Comparison of ENCODE assay signal across 18 cellular contexts in genomic region chr4:121226362-121226761, GRCh38.
DNase-seq lines count a peak whose midpoint lies in the region; ATAC-seq and TF ChIP-seq lines count a peak whose summit lies in the region.
"Had no signal": no experiment of that assay in that cellular context is flagged by ENCODE, and none has a peak within 500 bp of the region (broad histone marks: within the 10 kb centered on the region; RNA-seq: fewer than 3 reads in every experiment).

No MANE protein-coding gene starts in this region.

- no peak overlapping the region for H3K14ac ChIP-seq in neuronal stem cell (ENCODE audit: low read length)

- H3K79me1 ChIP-seq in neuronal stem cell (ENCODE audit: low read depth, low read length) = no peaks in the 10 kb centered on the region

- no peaks in the 10 kb centered on the region for H3K27me3 Mint-ChIP-seq in activated CD8-positive, alpha-beta memory T cell treated with anti-CD3 and anti-CD28 coated beads, Interleukin-2, amount 10 ng/mL, durations not matched to agents 7 days and 5 days

- TF ChIP-seq CTCF in Loucy (conservative IDR thresholded peaks at IDR 0.05; ENCODE audit: low read length) (no peak), astrocyte of the spinal cord (IDR thresholded peaks at IDR 0.05; ENCODE audit: low read depth, low read length) (no peak)

- H3K9me3 ChIP-seq in Loucy (ENCODE audit: insufficient read depth, low read depth, low read length) = no peaks in the 10 kb centered on the region
- H3K9me3 ChIP-seq in neuronal stem cell (replicated peaks in 1 of 2; ENCODE audit: control insufficient read depth in 2 of 2, insufficient read depth in 1 of 2, low read depth in 1 of 2, low read length in 2 of 2) = no peaks in the 10 kb centered on the region
- H3K9me3 ChIP-seq: esophagus muscularis mucosa had no signal

- H3K4me3 ChIP-seq in Loucy (ENCODE audit: low read length, poor library complexity, severe bottlenecking) = no peak overlapping the region
- no peak overlapping the region for H3K4me3 ChIP-seq in astrocyte of the spinal cord (ENCODE audit: low read depth, low read length)
- no peak overlapping the region for H3K4me3 ChIP-seq in neuronal stem cell (ENCODE audit: low read length in 2 of 2)
- H3K4me3 ChIP-seq: esophagus muscularis mucosa had no signal

- in situ Hi-C loops in astrocyte of the spinal cord (cut with HindIII; ENCODE audit: low sequenced_read_pairs) = no loop called here

- no peak overlapping the region for H3K18ac ChIP-seq in neuronal stem cell (ENCODE audit: low read length)

- H2BK12ac ChIP-seq in neuronal stem cell (ENCODE audit: low read length) = no peak overlapping the region

- H3K4ac ChIP-seq in neuronal stem cell (ENCODE audit: low read length) = no peak overlapping the region

- H3K4me1 Mint-ChIP-seq in activated CD8-positive, alpha-beta memory T cell treated with anti-CD3 and anti-CD28 coated beads, Interleukin-2, amount 10 ng/mL, durations not matched to agents 7 days and 5 days = peaks cover 55% of the 10 kb centered on the region
- H3K4me1 Mint-ChIP-seq: neural crest cell had no signal

- no peak overlapping the region for H4K8ac ChIP-seq in neuronal stem cell (ENCODE audit: low read depth, low read length)

- H3K4me2 ChIP-seq in Loucy (ENCODE audit: low read depth, low read length, poor library complexity, severe bottlenecking) (no peak overlapping the region), neuronal stem cell (ENCODE audit: insufficient read depth, low read length, poor library complexity, severe bottlenecking) (no peak overlapping the region)

- no peaks in the 10 kb centered on the region for H3F3A ChIP-seq in Loucy (ENCODE audit: low read depth)

- H3K23ac ChIP-seq in neuronal stem cell (ENCODE audit: low read depth, low read length, poor library complexity) = no peak overlapping the region

- peaks cover 5% of the 10 kb centered on the region for H3K36me3 Mint-ChIP-seq in activated CD8-positive, alpha-beta memory T cell treated with anti-CD3 and anti-CD28 coated beads, Interleukin-2, amount 10 ng/mL, durations not matched to agents 7 days and 5 days

- H3K9ac ChIP-seq in Loucy (ENCODE audit: low read depth, low read length, poor library complexity, severe bottlenecking) (no peak overlapping the region), neuronal stem cell (ENCODE audit: low read depth, low read length, poor library complexity) (no peak overlapping the region)

- no peaks in the 10 kb centered on the region for H3K9me3 Mint-ChIP-seq in activated CD8-positive, alpha-beta memory T cell treated with anti-CD3 and anti-CD28 coated beads, Interleukin-2, amount 10 ng/mL, durations not matched to agents 7 days and 5 days (ENCODE audit: low read depth)
- H3K9me3 Mint-ChIP-seq: H9, neural crest cell had no signal

- H3K27ac Mint-ChIP-seq in activated CD8-positive, alpha-beta memory T cell treated with anti-CD3 and anti-CD28 coated beads, Interleukin-2, amount 10 ng/mL, durations not matched to agents 7 days and 5 days = peak overlapping the region; percentile 99

- H3K79me2 ChIP-seq in Loucy (ENCODE audit: insufficient read depth, low read length) = no peaks in the 10 kb centered on the region

- H2AK5ac ChIP-seq in neuronal stem cell (ENCODE audit: low read depth, low read length) = no peak overlapping the region

- CTCF ChIA-PET in activated CD8-positive, alpha-beta memory T cell treated with anti-CD3 and anti-CD28 coated beads, Interleukin-2, amount 10 ng/mL, durations not matched to agents 7 days and 5 days (lab: Charles Lee) = interaction anchor here (1.0 to 8.0 kb wide), 4 partner anchors 26 to 34 kb away, joined by 3 to 60 read pairs (median 14); no protein-coding TSS in a partner anchor

- H2BK5ac ChIP-seq in neuronal stem cell (ENCODE audit: low read length) = no peak overlapping the region

- H3K27me3 ChIP-seq in Loucy (ENCODE audit: insufficient read depth, low read length, poor library complexity, severe bottlenecking) (no peaks in the 10 kb centered on the region), neuronal stem cell (ENCODE audit: control insufficient read depth in 3 of 3, insufficient read depth in 3 of 3, low read depth in 1 of 3, low read length in 3 of 3) (no peaks in the 10 kb centered on the region)

- no peak for DNase-seq in activated CD8-positive, alpha-beta memory T cell treated with anti-CD3 and anti-CD28 coated beads, Interleukin-2, amount 10 ng/mL, durations not matched to agents 7 days and 5 days
- no peak for DNase-seq in activated CD8-positive, alpha-beta memory T cell treated with anti-CD3 and anti-CD28 coated beads for 24 hours
- DNase-seq in astrocyte of the spinal cord (ENCODE audit: low read depth, low spot score) (peak; percentile 10), neuronal stem cell (ENCODE audit: low spot score) (no peak), NCI-H1436 treated with DMSO at 0.1 percent for 48 hours (lab: John Stamatoyannopoulos, UW) (no peak), NCI-H128 (lab: John Stamatoyannopoulos, UW; ENCODE audit: unreplicated experiment) (no peak)
- DNase-seq: ACHN; activated CD4-positive, alpha-beta T cell treated with anti-CD3 and anti-CD28 coated beads, Interleukin-2, amount 50 U/mL, for 48 hours; activated naive CD4-positive, alpha-beta T cell treated with Interleukin-2 at 50 U/mL for 16 hours; glutamatergic neuron; H9; NCI-H1694; NCI-H510A; substantia nigra had no signal

- H3K9me2 ChIP-seq in Loucy (replicated peaks; ENCODE audit: low read depth, low read length) = no peaks in the 10 kb centered on the region

- ATAC-seq in activated CD8-positive, alpha-beta memory T cell treated with anti-CD3 and anti-CD28 coated beads, Interleukin-2, amount 10 ng/mL, durations not matched to agents 7 days and 5 days = peak; percentile 23
- ATAC-seq in HG03159 (IDR thresholded peaks at IDR 0.05; ENCODE audit: unreplicated experiment) = no peak

- WGBS in neuronal stem cell (ENCODE audit: extremely low coverage in 2 of 2, insufficient read length in 2 of 2, insufficient replicate concordance in 1 of 2), 2 donors = no CpG with 5 or more reads among the region's 4 CpGs

- no peaks in the 10 kb centered on the region for H3K4me1 ChIP-seq in Loucy (ENCODE audit: insufficient read depth, low read length, poor library complexity, severe bottlenecking)
- H3K4me1 ChIP-seq in neuronal stem cell (ENCODE audit: control insufficient read depth in 2 of 2, insufficient read depth in 1 of 2, low read depth in 1 of 2, low read length in 2 of 2) = peaks cover 1 to 3% of the 10 kb centered on the region in 2 donors
- H3K4me1 ChIP-seq: esophagus muscularis mucosa had no signal

- H3K36me3 ChIP-seq in Loucy (ENCODE audit: insufficient read depth, low read length) = no peaks in the 10 kb centered on the region
- H3K36me3 ChIP-seq in neuronal stem cell (replicated peaks in 1 of 2; ENCODE audit: control insufficient read depth in 2 of 2, insufficient read depth in 2 of 2, low read length in 2 of 2) = no peaks in the 10 kb centered on the region
- H3K36me3 ChIP-seq: esophagus muscularis mucosa had no signal

- no peak overlapping the region for H2BK120ac ChIP-seq in neuronal stem cell (ENCODE audit: low read depth, low read length)

- no peak overlapping the region for H2BK15ac ChIP-seq in neuronal stem cell (ENCODE audit: low read length)

- H3K27ac ChIP-seq in neuronal stem cell (replicated peaks; ENCODE audit: low read length) = no peak overlapping the region
- H3K27ac ChIP-seq: esophagus muscularis mucosa had no signal

- H4K91ac ChIP-seq in neuronal stem cell (ENCODE audit: low read depth, low read length, poor library complexity) = no peak overlapping the region

- H2AFZ ChIP-seq in Loucy (ENCODE audit: low read length) = peak overlapping the region; percentile 21; the same call in 1 of the 2 replicates
- H2AFZ ChIP-seq in neuronal stem cell (ENCODE audit: low read length) = peak overlapping the region; percentile 15

- no peaks in the 10 kb centered on the region for H4K20me1 ChIP-seq in Loucy (ENCODE audit: insufficient read depth, low read length, poor library complexity, severe bottlenecking)

- peak overlapping the region; percentile 80 for H3K4me3 Mint-ChIP-seq in activated CD8-positive, alpha-beta memory T cell treated with anti-CD3 and anti-CD28 coated beads, Interleukin-2, amount 10 ng/mL, durations not matched to agents 7 days and 5 days
- H3K4me3 Mint-ChIP-seq: H9, neural crest cell had no signal
